11 cellular contexts compared by ENCODE assay signal in genomic region chr11:47469411-47470179, GRCh38. TPM values are rescaled to one million over a fixed set of nuclear protein-coding genes. Genes with fewer than 3 reads are reported as not detected.
DNase-seq lines count a peak whose midpoint lies in the region; ATAC-seq and TF ChIP-seq lines count a peak whose summit lies in the region.
"Had no signal": no experiment of that assay in that cellular context is flagged by ENCODE, and none has a peak within 500 bp of the region (broad histone marks: within the 10 kb centered on the region; RNA-seq: fewer than 3 reads in every experiment).

No MANE protein-coding gene starts in this region.

- no peak overlapping the region for H3K4me3 Mint-ChIP-seq in HFFc6
- H3K4me3 Mint-ChIP-seq in activated T-helper 17 cell treated with anti-CD3 and anti-CD28 coated beads, Interleukin-2, amount 50 U/mL, for 72 hours: no peak overlapping the region

- H3K27ac ChIP-seq in hepatocyte: peak overlapping the region; percentile 27
- H3K27ac ChIP-seq in spleen: peak overlapping the region in 2 of 8 donors; percentile 8 to 16

- no peak for DNase-seq in HFFc6
- no peak for DNase-seq in hepatocyte (ENCODE audit: low spot score)
- DNase-seq in spleen: peak; percentile 50
- DNase-seq in posterior vena cava (ENCODE audit: low spot score): no peak
- no peak for DNase-seq in EL
- DNase-seq: NCI-H187 treated with DMSO at 0.1 percent for 48 hours, SHP77 had no signal

- H3K4me1 Mint-ChIP-seq in HFFc6 (ENCODE audit: low read depth): peaks cover 42% of the 10 kb centered on the region
- peaks cover 5% of the 10 kb centered on the region for H3K4me1 Mint-ChIP-seq in activated T-helper 17 cell treated with anti-CD3 and anti-CD28 coated beads, Interleukin-2, amount 50 U/mL, for 72 hours

- H3K36me3 Mint-ChIP-seq in HFFc6 (ENCODE audit: low read depth): peaks cover 46% of the 10 kb centered on the region
- H3K36me3 Mint-ChIP-seq in activated T-helper 17 cell treated with anti-CD3 and anti-CD28 coated beads, Interleukin-2, amount 50 U/mL, for 72 hours (ENCODE audit: low read depth): peaks cover 96% of the 10 kb centered on the region

- no peaks in the 10 kb centered on the region for H3K9me3 Mint-ChIP-seq in HFFc6
- H3K9me3 Mint-ChIP-seq in activated T-helper 17 cell treated with anti-CD3 and anti-CD28 coated beads, Interleukin-2, amount 50 U/mL, for 72 hours: no peaks in the 10 kb centered on the region

- no peak for ATAC-seq in activated T-helper 17 cell treated with anti-CD3 and anti-CD28 coated beads, Interleukin-2, amount 50 U/mL, for 72 hours (replicated peaks)
- ATAC-seq in HG02759 (IDR thresholded peaks at IDR 0.05; ENCODE audit: unreplicated experiment): no peak

- TF ChIP-seq POLR2A in spleen (IDR thresholded peaks at IDR 0.05): no peak

- H3K27ac Mint-ChIP-seq in HFFc6: peak overlapping the region; percentile 14; the same call in 1 of the 2 replicates
- peak overlapping the region; percentile 72 for H3K27ac Mint-ChIP-seq in activated T-helper 17 cell treated with anti-CD3 and anti-CD28 coated beads, Interleukin-2, amount 50 U/mL, for 72 hours

- H3K4me1 ChIP-seq in hepatocyte (ENCODE audit: insufficient read depth) (no peaks in the 10 kb centered on the region), spleen (peaks cover 0 to 27% (median 16%) of the 10 kb centered on the region in 6 donors)

- H3K4me3 ChIP-seq in hepatocyte (no peak overlapping the region), spleen (no peak overlapping the region)

- H2AFZ ChIP-seq in hepatocyte: no peak overlapping the region

- H4K20me1 ChIP-seq in hepatocyte (ENCODE audit: insufficient read depth, poor library complexity, severe bottlenecking): peaks cover 4% of the 10 kb centered on the region

- H3K27me3 Mint-ChIP-seq in HFFc6 (ENCODE audit: insufficient read depth): peaks cover 4% of the 10 kb centered on the region
- no peaks in the 10 kb centered on the region for H3K27me3 Mint-ChIP-seq in activated T-helper 17 cell treated with anti-CD3 and anti-CD28 coated beads, Interleukin-2, amount 50 U/mL, for 72 hours

- H3K4me2 ChIP-seq in hepatocyte: no peak overlapping the region

- H3K9me3 ChIP-seq in hepatocyte (ENCODE audit: low read depth) (no peaks in the 10 kb centered on the region), spleen (no peaks in the 10 kb centered on the region)

- H3K9me2 ChIP-seq in hepatocyte (replicated peaks; ENCODE audit: insufficient read depth): no peaks in the 10 kb centered on the region

- TF ChIP-seq CTCF in HFFc6 (IDR thresholded peaks at IDR 0.05) (no peak), hepatocyte (IDR thresholded peaks at IDR 0.05; ENCODE audit: poor library complexity) (no peak), spleen (IDR thresholded peaks at IDR 0.05 in 8 of 11, conservative IDR thresholded peaks at IDR 0.05 in 3 of 11) (no peak)

- intact Hi-C loops in spleen (cut with DNase I; ENCODE audit: low total_unique reads) (no loop called here), posterior vena cava (cut with DNase I) (no loop called here)

- H3K36me3 ChIP-seq in hepatocyte (replicated peaks; ENCODE audit: insufficient read depth, low read depth) (no peaks in the 10 kb centered on the region), spleen (peaks cover 3 to 100% (median 66%) of the 10 kb centered on the region in 6 donors)

- peaks cover 17% of the 10 kb centered on the region for H3K79me2 ChIP-seq in hepatocyte

- 86% methylated on average over 7 of the region's 7 CpGs for WGBS in hepatocyte (ENCODE audit: low lambda C conversion rate, missing lambda C conversion rate)
- 86 to 89% (median 87%) methylated on average over 7 of the region's 7 CpGs for WGBS in spleen, 5 donors

- H3K27me3 ChIP-seq in hepatocyte: no peaks in the 10 kb centered on the region
- H3K27me3 ChIP-seq in spleen (replicated peaks in 1 of 7): no peaks in the 10 kb centered on the region

RNA-seq across cellular contexts. Expression of gene RAPSN, which starts 20.7 kb away (rescaled TPM):
- total RNA-seq in HFFc6 (2021; fragmentation: NEBNext Ultra II Directional; extraction: Animal tissue kit (Norgen Biotek cat#: 25700)): under 1 TPM in 1 of 6 experiments, not detected in 5; 0.22 TPM
- 1 to 10 TPM; 1.1 to 1.7 TPM for total RNA-seq in activated T-helper 17 cell treated with anti-CD3 and anti-CD28 coated beads, Interleukin-2, amount 50 U/mL, for 72 hours
- 0.44 TPM in 1 of 2 replicates, not detected in the other for total RNA-seq in hepatocyte
- 0.34 and 0.46 TPM in 2 replicates for polyA plus RNA-seq in hepatocyte
- 1 to 10 TPM in 3 of 7 donors, under 1 TPM in 2, not detected in 2; 0.42 to 1.6 (median 1.2) TPM for total RNA-seq in spleen
- 1 to 10 TPM in 1 of 3 donors, under 1 TPM in 2; 0.53 to 1.5 (median 0.74) TPM for polyA plus RNA-seq in spleen
- under 1 TPM; 0.33 to 0.69 TPM for total RNA-seq in posterior vena cava
- total RNA-seq: epithelial cell of proximal tubule had no signal
- polyA plus RNA-seq: neural cell had no signal

RNA-seq across cellular contexts. Expression of gene PSMC3, which starts 43.4 kb away (rescaled TPM):
- total RNA-seq in HFFc6 (2021; fragmentation: NEBNext Ultra II Directional; extraction: Animal tissue kit (Norgen Biotek cat#: 25700)): 100 to 1,000 TPM; 161 to 238 (median 220) TPM
- total RNA-seq in activated T-helper 17 cell treated with anti-CD3 and anti-CD28 coated beads, Interleukin-2, amount 50 U/mL, for 72 hours: 100 to 1,000 TPM; 109 to 174 TPM
- total RNA-seq in hepatocyte (95.8 and 103 TPM in 2 replicates), spleen (10 to 100 TPM; 59.7 to 80.8 (median 66.4) TPM), posterior vena cava (100 to 1,000 TPM; 104 to 129 TPM)
- polyA plus RNA-seq in hepatocyte (142 and 159 TPM in 2 replicates), spleen (100 to 1,000 TPM in 1 of 3 donors, 10 to 100 TPM in 2; 64.3 to 105 (median 90.0) TPM)
